16 cellular contexts compared by ENCODE assay signal in genomic region chr13:99988469-99989375, GRCh38. TPM values are rescaled to one million over a fixed set of nuclear protein-coding genes. Genes with fewer than 3 reads are reported as not detected.
DNase-seq lines count a peak whose midpoint lies in the region; ATAC-seq, FAIRE-seq and TF ChIP-seq lines count a peak whose summit lies in the region.
"Had no signal": no experiment of that assay in that cellular context is flagged by ENCODE, and none has a peak within 500 bp of the region (broad histone marks: within the 10 kb centered on the region; RNA-seq: fewer than 3 reads in every experiment).

No MANE protein-coding gene starts in this region.

- DNase-seq in GM23338 (ENCODE audit: low spot score) (peak; percentile 79), NCI-H2107 treated with DMSO at 0.1 percent for 48 hours (lab: John Stamatoyannopoulos, UW; ENCODE audit: unreplicated experiment) (peak; percentile 35), H1 (ENCODE audit: low read depth in 1 of 2, low spot score in 2 of 2) (peak in 1 of 2 experiments; percentile 75), nephron progenitor cell (peak; percentile 31), esophagus muscularis mucosa (ENCODE audit: extremely low spot score) (no peak), SHP77 (lab: John Stamatoyannopoulos, UW) (no peak)
- DNase-seq: activated CD4-positive, alpha-beta T cell treated with anti-CD3 and anti-CD28 coated beads, Interleukin-2, amount 50 U/mL, for 1 hour; Caco-2; central memory CD4-positive, alpha-beta T cell; KBM-7; NCI-H2029 had no signal

- TF ChIP-seq CTCF in GM23338 (conservative IDR thresholded peaks at IDR 0.05; ENCODE audit: low read depth in 2 of 2), result no peak
- TF ChIP-seq CTCF in H1 (IDR thresholded peaks at IDR 0.05; ENCODE audit: control extremely low read depth in 1 of 3, insufficient read depth in 1 of 3, low read depth in 1 of 3, low read length in 3 of 3), result no peak
- no peak for TF ChIP-seq CTCF in nephron progenitor cell (IDR thresholded peaks at IDR 0.05)
- no peak for TF ChIP-seq CTCF in esophagus muscularis mucosa (IDR thresholded peaks at IDR 0.05)

- H3K36me3 ChIP-seq in GM23338 (ENCODE audit: insufficient read depth) (peaks cover 6% of the 10 kb centered on the region; the same call in 1 of the 2 replicates), H1 (ENCODE audit: control insufficient read depth in 2 of 4, insufficient read depth in 4 of 4, low read length in 3 of 4) (peaks cover 8 to 33% (median 16%) of the 10 kb centered on the region in 4 experiments; a peak in 6 of 8 replicates), esophagus muscularis mucosa (no peaks in the 10 kb centered on the region)
- H3K36me3 ChIP-seq: suprapubic skin had no signal

- H3K23ac ChIP-seq in H1 (ENCODE audit: insufficient read length), result no peak overlapping the region

- H2BK12ac ChIP-seq in H1 (ENCODE audit: low read depth, low read length), result peak overlapping the region; percentile 62; the same call in 1 of the 2 replicates

- H4K20me1 ChIP-seq in GM23338 (replicated peaks; ENCODE audit: insufficient read depth), result peaks cover 8% of the 10 kb centered on the region
- peaks cover 8 to 13% of the 10 kb centered on the region in 2 experiments for H4K20me1 ChIP-seq in H1 (replicated peaks in 1 of 2; ENCODE audit: control insufficient read depth in 1 of 2, insufficient read depth in 2 of 2, low read length in 2 of 2)

- TF ChIP-seq EP300 in H1 (IDR thresholded peaks at IDR 0.05; ENCODE audit: borderline replicate concordance in 1 of 2, low read depth in 2 of 2, low read length in 2 of 2) (no peak), esophagus muscularis mucosa (IDR thresholded peaks at IDR 0.05) (no peak)

- H3K36me3 Mint-ChIP-seq in GM23338 (ENCODE audit: low read depth) (peaks cover 40% of the 10 kb centered on the region), nephron progenitor cell (ENCODE audit: low read depth) (peaks cover 6% of the 10 kb centered on the region)

- no peaks in the 10 kb centered on the region for H3K9me2 ChIP-seq in GM23338 (ENCODE audit: insufficient read depth)

- H3K4me1 ChIP-seq in GM23338 (ENCODE audit: insufficient read depth), result peaks cover 49% of the 10 kb centered on the region
- H3K4me1 ChIP-seq in H1 (replicated peaks in 1 of 4; ENCODE audit: control insufficient read depth in 3 of 4, insufficient read depth in 4 of 4, low read length in 3 of 4), result peaks cover 4 to 35% (median 22%) of the 10 kb centered on the region in 4 experiments
- H3K4me1 ChIP-seq in esophagus muscularis mucosa, result peaks cover 2 to 55% (median 40%) of the 10 kb centered on the region in 4 donors

- peak overlapping the region; percentile 74 for H3K4me2 ChIP-seq in GM23338
- peak overlapping the region; percentile 91 to 95 for H3K4me2 ChIP-seq in H1 (ENCODE audit: insufficient read depth in 1 of 2, low read depth in 2 of 2, low read length in 2 of 2)

- CTCF ChIA-PET in H1 (lab: Charles Lee; ENCODE audit: partially characterized antibody), result interaction anchor here (0.6 to 2.5 kb wide), 4 partner anchors 33 to 331 kb away, joined by 3 to 10 read pairs (median 5); no protein-coding TSS in a partner anchor

- peak; percentile 7 for FAIRE-seq in H1 (lab: Jason Lieb, UNC)
- FAIRE-seq: islet of Langerhans had no signal

- peak overlapping the region; percentile 67 for H3K56ac ChIP-seq in H1 (replicated peaks; ENCODE audit: insufficient read length, low read depth, low read length)

- POLR2A ChIA-PET in H1 (lab: Charles Lee; ENCODE audit: partially characterized antibody), result interaction anchor here (0.8 to 11.2 kb wide), 13 partner anchors 5 to 415 kb away, joined by 3 to 145 read pairs (median 7); partner anchors contain the start of genes ZIC2 and ZIC5

- H2BK15ac ChIP-seq in H1 (ENCODE audit: low read length), result 0 out of 2 replicates have a peak overlapping the region, but pooled peaks have one; percentile 72

- H2AFZ ChIP-seq in GM23338 (0 out of 2 replicates have a peak overlapping the region, but pooled peaks have one; percentile 7), H1 (ENCODE audit: low read length) (no peak overlapping the region)

- intact Hi-C loops in esophagus muscularis mucosa (cut with DNase I), result loop anchor here (10.0 kb wide), 1 partner anchor 96 kb away; the partner anchor contains the start of gene PCCA

- no peak; a peak in 1 of 4 replicates for TF ChIP-seq RAD21 in H1 (IDR thresholded peaks at IDR 0.05 in 1 of 2, conservative IDR thresholded peaks at IDR 0.05 in 1 of 2; ENCODE audit: low read depth in 2 of 2, low read length in 2 of 2)

- peaks cover 26% of the 10 kb centered on the region for H3K79me2 ChIP-seq in GM23338 (replicated peaks; ENCODE audit: insufficient read depth)
- H3K79me2 ChIP-seq in H1 (ENCODE audit: control insufficient read depth in 1 of 2, insufficient read depth in 2 of 2, low read length in 2 of 2), result peaks cover 8 to 34% of the 10 kb centered on the region in 2 experiments

- no peak overlapping the region for H3K9ac ChIP-seq in H1 (replicated peaks in 1 of 4; ENCODE audit: extremely low read depth in 1 of 4, low read depth in 3 of 4, low read length in 3 of 4)

- H3F3A ChIP-seq in GM23338 (replicated peaks; ENCODE audit: low read depth), result peaks cover 41% of the 10 kb centered on the region

- peak overlapping the region; percentile 48; the same call in 1 of the 2 replicates for H2BK20ac ChIP-seq in H1 (ENCODE audit: low read length)

- H3K27ac ChIP-seq in GM23338 (ENCODE audit: low read depth), result no peak overlapping the region
- H3K27ac ChIP-seq in H1 (ENCODE audit: low read depth, low read length), result no peak overlapping the region
- no peak overlapping the region for H3K27ac ChIP-seq in esophagus muscularis mucosa (replicated peaks in 1 of 4)
- H3K27ac ChIP-seq: suprapubic skin had no signal

- H3K4me3 Mint-ChIP-seq in GM23338 (peak overlapping the region; percentile 97), nephron progenitor cell (peak overlapping the region; percentile 55)

- peak overlapping the region; percentile 25; the same call in 1 of the 2 replicates for H4K8ac ChIP-seq in H1 (ENCODE audit: extremely low read depth, insufficient read depth, low read length)

- H3K14ac ChIP-seq in H1 (ENCODE audit: insufficient read length), result no peak overlapping the region

- no peak overlapping the region for H2BK120ac ChIP-seq in H1 (replicated peaks; ENCODE audit: low read depth, low read length)

- H4K91ac ChIP-seq in H1 (replicated peaks; ENCODE audit: insufficient read length, low read length), result peak overlapping the region; percentile 11

- WGBS in H1 (ENCODE audit: extremely low coverage in 1 of 2, insufficient coverage in 1 of 2, insufficient read length in 1 of 2, insufficient replicate concordance in 2 of 2, low coverage in 1 of 2, low lambda C conversion rate in 2 of 2, missing lambda C conversion rate in 1 of 2), 2 experiments, result 3% methylated on average over 48 of the region's 50 CpGs; no CpG with 5 or more reads in 1 of the 2 experiments
- WGBS in esophagus muscularis mucosa, result 7% methylated on average over 26 of the region's 50 CpGs

- H3K23me2 ChIP-seq in H1 (ENCODE audit: low read depth, low read length), result peaks cover 28% of the 10 kb centered on the region

- H3K9me3 Mint-ChIP-seq in GM23338 (peaks cover 18% of the 10 kb centered on the region), nephron progenitor cell (no peaks in the 10 kb centered on the region)

- ATAC-seq in GM23338, result peak; percentile 15
- no peak for ATAC-seq in HG02981 (IDR thresholded peaks at IDR 0.05; ENCODE audit: unreplicated experiment)

- H3K79me1 ChIP-seq in H1 (ENCODE audit: low read depth, low read length), result no peaks in the 10 kb centered on the region; the same call in 1 of the 2 replicates

- H4K5ac ChIP-seq in H1 (ENCODE audit: insufficient read length, low read depth, low read length), result peak overlapping the region; percentile 7

- H2BK5ac ChIP-seq in H1 (ENCODE audit: low read depth, low read length), result peak overlapping the region; percentile 56; the same call in 1 of the 2 replicates

- TF ChIP-seq POLR2A in H1 (IDR thresholded peaks at IDR 0.05; ENCODE audit: control extremely low read depth in 1 of 2, low read depth in 2 of 2, low read length in 2 of 2) (peak in 1 of 2 experiments; percentile 52; a peak in 1 of 3 replicates), esophagus muscularis mucosa (IDR thresholded peaks at IDR 0.05; ENCODE audit: low read depth) (no peak)

- H3K27me3 Mint-ChIP-seq in GM23338 (ENCODE audit: insufficient read depth, low read depth, poor library complexity) (peaks cover 92% of the 10 kb centered on the region), nephron progenitor cell (ENCODE audit: low read depth, poor library complexity) (peaks cover 98% of the 10 kb centered on the region)

- peak overlapping the region; percentile 54 for H3K4me3 ChIP-seq in GM23338
- peak overlapping the region; percentile 41 to 94 (median 66); a peak in 7 of 8 replicates for H3K4me3 ChIP-seq in H1 (ENCODE audit: extremely low read depth in 1 of 4, insufficient read depth in 2 of 4, low read depth in 3 of 4, low read length in 4 of 4)
- no peak overlapping the region for H3K4me3 ChIP-seq in esophagus muscularis mucosa
- H3K4me3 ChIP-seq: suprapubic skin had no signal

- H3K9me3 ChIP-seq in H1 (ENCODE audit: insufficient read depth in 2 of 2, low read depth in 1 of 2, low read length in 1 of 2) (no peaks in the 10 kb centered on the region), esophagus muscularis mucosa (no peaks in the 10 kb centered on the region)
- H3K9me3 ChIP-seq: suprapubic skin had no signal

- H3K27ac Mint-ChIP-seq in GM23338, result no peak overlapping the region
- no peak overlapping the region for H3K27ac Mint-ChIP-seq in nephron progenitor cell

- no peak overlapping the region for H3K4ac ChIP-seq in H1 (replicated peaks; ENCODE audit: insufficient read length, low read depth, low read length)

- H3K4me1 Mint-ChIP-seq in GM23338, result peaks cover 51% of the 10 kb centered on the region
- H3K4me1 Mint-ChIP-seq in nephron progenitor cell, result peaks cover 81% of the 10 kb centered on the region

- H3K27me3 ChIP-seq in GM23338 (ENCODE audit: insufficient read depth) (peaks cover 95% of the 10 kb centered on the region), H1 (replicated peaks in 1 of 4; ENCODE audit: control insufficient read depth in 3 of 4, extremely low read depth in 1 of 4, insufficient read depth in 3 of 4, low read length in 3 of 4) (peaks cover 3 to 59% (median 35%) of the 10 kb centered on the region in 4 experiments; a peak in 6 of 7 replicates), esophagus muscularis mucosa (peaks cover 12 to 100% (median 95%) of the 10 kb centered on the region in 4 donors)

- H3K18ac ChIP-seq in H1 (ENCODE audit: extremely low read depth, low read length), result peak overlapping the region; percentile 67; the same call in 1 of the 2 replicates

- no peak overlapping the region for H2AK5ac ChIP-seq in H1 (ENCODE audit: low read depth, low read length)

RNA-seq across cellular contexts. Expression of gene ZIC2, which starts 7.1 kb away (rescaled TPM):
- total RNA-seq in GM23338 (2014; rRNA removed; shearing (Covaris generic)), result 76.2 and 87.9 TPM in 2 replicates
- polyA plus RNA-seq in GM23338 (2016; fragmentation: Nextera tagmentation; extraction: Ambion mirVana) (62.6 and 63.2 TPM in 2 replicates), H1 (2011; rRNA removed) (53.2 and 67.1 TPM in 2 replicates)
- total RNA-seq in H1 (2021; fragmentation: NEBNext Ultra II Directional; extraction: Animal tissue kit (Norgen Biotek cat#: 25700)), result 372 and 429 TPM in 2 replicates
- 54.3 TPM for polyA plus RNA-seq in H1 (2011; cell fraction: cytosol; rRNA removed)
- polyA plus RNA-seq in H1 (2011; cell fraction: nucleus; rRNA removed), result 212 TPM
- 149 to 263 TPM (median 185 TPM) in 4 replicates for polyA plus RNA-seq in H1 (2012, experiment 1 of 2)
- 87.1 TPM for polyA plus RNA-seq in H1 (2012, experiment 2 of 2)
- 140 TPM for polyA plus RNA-seq in H1 (2013, experiment 1 of 2)
- 134 TPM for polyA plus RNA-seq in H1 (2013, experiment 2 of 2)
- polyA minus RNA-seq in H1 (2011; rRNA and poly(A)+ RNA removed), result 32.3 and 40.3 TPM in 2 replicates
- 164 TPM for polyA minus RNA-seq in H1 (2011; cell fraction: cytosol; rRNA and poly(A)+ RNA removed)
- 103 TPM for polyA minus RNA-seq in H1 (2011; cell fraction: nucleus; rRNA and poly(A)+ RNA removed)
- not detected for total RNA-seq in esophagus muscularis mucosa
- total RNA-seq: fibroblast of lung, skeletal muscle tissue, suprapubic skin had no signal
- polyA plus RNA-seq: fibroblast of lung had no signal

RNA-seq across cellular contexts. Expression of gene ZIC5, which starts 17.2 kb away (rescaled TPM):
- total RNA-seq in GM23338 (2014; rRNA removed; shearing (Covaris generic)), result 28.0 and 32.6 TPM in 2 replicates
- polyA plus RNA-seq in GM23338 (2016; fragmentation: Nextera tagmentation; extraction: Ambion mirVana) (14.1 and 17.2 TPM in 2 replicates), H1 (2011; rRNA removed) (14.2 and 14.8 TPM in 2 replicates)
- total RNA-seq in H1 (2021; fragmentation: NEBNext Ultra II Directional; extraction: Animal tissue kit (Norgen Biotek cat#: 25700)), result 51.0 and 52.7 TPM in 2 replicates
- 13.2 TPM for polyA plus RNA-seq in H1 (2011; cell fraction: cytosol; rRNA removed)
- 22.7 TPM for polyA plus RNA-seq in H1 (2011; cell fraction: nucleus; rRNA removed)
- polyA plus RNA-seq in H1 (2012, experiment 1 of 2), result 16.2 to 29.3 TPM (median 20.3 TPM) in 4 replicates
- 15.1 TPM for polyA plus RNA-seq in H1 (2012, experiment 2 of 2)
- 31.4 TPM for polyA plus RNA-seq in H1 (2013, experiment 1 of 2)
- 28.2 TPM for polyA plus RNA-seq in H1 (2013, experiment 2 of 2)
- polyA minus RNA-seq in H1 (2011; rRNA and poly(A)+ RNA removed), result 16.6 and 20.0 TPM in 2 replicates
- 22.3 TPM for polyA minus RNA-seq in H1 (2011; cell fraction: cytosol; rRNA and poly(A)+ RNA removed)
- polyA minus RNA-seq in H1 (2011; cell fraction: nucleus; rRNA and poly(A)+ RNA removed), result 42.4 TPM
- total RNA-seq in esophagus muscularis mucosa, result not detected
- total RNA-seq: fibroblast of lung, skeletal muscle tissue, suprapubic skin had no signal
- polyA plus RNA-seq: fibroblast of lung had no signal

Comparison
In these comparisons a context has a peak if more than half of its experiments do, and no peak if none do; other contexts are left out.
1. DNase-seq: peak in GM23338 (single experiment), NCI-H2107 treated with DMSO at 0.1 percent for 48 hours (single experiment) and nephron progenitor cell (single experiment); none in esophagus muscularis mucosa (single experiment) and SHP77 (0 of 2).
2. H3K4me3 ChIP-seq: peak in GM23338 (single experiment) and H1 (4 of 4); none in esophagus muscularis mucosa (0 of 4).
3. RNA of gene ZIC2, which starts 7.1 kb away (total RNA-seq): 372 to 429 TPM in H1 and 76.2 to 87.9 TPM in GM23338; not detected in esophagus muscularis mucosa; every median in the first group is over 10 times any median in the second.
4. RNA of gene ZIC5, which starts 17.2 kb away (total RNA-seq): 51.0 to 52.7 TPM in H1 and 28.0 to 32.6 TPM in GM23338; not detected in esophagus muscularis mucosa; every median in the first group is over 10 times any median in the second.